10 cellular contexts compared by ENCODE assay signal in genomic region chr2:20103514-20103913, GRCh38. TPM values are rescaled to one million over a fixed set of nuclear protein-coding genes. Genes with fewer than 3 reads are reported as not detected.
DNase-seq lines count a peak whose midpoint lies in the region; ATAC-seq and TF ChIP-seq lines count a peak whose summit lies in the region.
"Had no signal": no experiment of that assay in that cellular context is flagged by ENCODE, and none has a peak within 500 bp of the region (broad histone marks: within the 10 kb centered on the region; RNA-seq: fewer than 3 reads in every experiment).

No MANE protein-coding gene starts in this region.

- H3K4me3 ChIP-seq in cardiac fibroblast (replicated peaks in 1 of 2; ENCODE audit: low read depth in 2 of 2, low read length in 2 of 2) (no peak overlapping the region), HAP-1 (no peak overlapping the region)

- DNase-seq in NCI-H345 (lab: John Stamatoyannopoulos, UW) (peak; percentile 21), NCI-H345 treated with DMSO at 0.1 percent for 48 hours (lab: John Stamatoyannopoulos, UW; ENCODE audit: unreplicated experiment) (no peak), NCI-H1694 (lab: John Stamatoyannopoulos, UW) (peak; percentile 17), cardiac fibroblast (ENCODE audit: low read depth in 2 of 2) (peak; percentile 26 to 50), progenitor cell of endocrine pancreas (ENCODE audit: low spot score, unreplicated experiment) (no peak), HAP-1 (ENCODE audit: low spot score in 2 of 2) (no peak), activated gamma-delta T cell (lab: John Stamatoyannopoulos, UW) (no peak)
- DNase-seq: cortex of kidney had no signal

- H3K27me3 ChIP-seq in HAP-1 (ENCODE audit: low read depth), result no peaks in the 10 kb centered on the region

- H3K4me3 Mint-ChIP-seq in progenitor cell of endocrine pancreas (ENCODE audit: low read depth), result no peak overlapping the region
- H3K4me3 Mint-ChIP-seq: B cell had no signal

- no peak overlapping the region for H3K27ac Mint-ChIP-seq in progenitor cell of endocrine pancreas
- H3K27ac Mint-ChIP-seq: B cell had no signal

- in situ Hi-C loops in HAP-1 (cut with MboI; ENCODE audit: low sequenced_read_pairs), result no loop called here

- TF ChIP-seq CTCF in cardiac fibroblast (IDR thresholded peaks at IDR 0.05; ENCODE audit: low read depth, low read length) (peak; percentile 29), progenitor cell of endocrine pancreas (IDR thresholded peaks at IDR 0.05; ENCODE audit: unreplicated experiment) (peak; percentile 39)

- H3K9me3 Mint-ChIP-seq in progenitor cell of endocrine pancreas (ENCODE audit: low read depth), result peaks cover 9% of the 10 kb centered on the region

- H3K4me1 Mint-ChIP-seq in progenitor cell of endocrine pancreas (ENCODE audit: low read depth), result peaks cover 1% of the 10 kb centered on the region
- H3K4me1 Mint-ChIP-seq: B cell had no signal

- H3K36me3 ChIP-seq in HAP-1 (replicated peaks), result no peaks in the 10 kb centered on the region

- no peaks in the 10 kb centered on the region for H3K4me1 ChIP-seq in HAP-1

- peaks cover 15% of the 10 kb centered on the region for H3K27me3 Mint-ChIP-seq in progenitor cell of endocrine pancreas

- H3K9me3 ChIP-seq in HAP-1, result no peaks in the 10 kb centered on the region

- ATAC-seq in GM21390 (IDR thresholded peaks at IDR 0.05; ENCODE audit: unreplicated experiment), result no peak

- peaks cover 3% of the 10 kb centered on the region for H3K36me3 Mint-ChIP-seq in progenitor cell of endocrine pancreas (ENCODE audit: insufficient read depth)

RNA-seq across cellular contexts. Expression of gene LAPTM4A, which starts 52.1 kb away (rescaled TPM):
- total RNA-seq in progenitor cell of endocrine pancreas, result 241 and 251 TPM in 2 replicates

Comparison
In these comparisons a context has a peak if more than half of its experiments do, and no peak if none do; other contexts are left out.
1. DNase-seq: peak in NCI-H345 (single experiment), NCI-H1694 (single experiment) and cardiac fibroblast (2 of 2); none in NCI-H345 treated with DMSO at 0.1 percent for 48 hours (single experiment), progenitor cell of endocrine pancreas (single experiment), HAP-1 (0 of 2) and activated gamma-delta T cell (single experiment).